8 cellular contexts compared by ENCODE assay signal in genomic region chr10:71396084-71396713, GRCh38. TPM values are rescaled to one million over a fixed set of nuclear protein-coding genes. Genes with fewer than 3 reads are reported as not detected.
DNase-seq lines count a peak whose midpoint lies in the region; ATAC-seq, FAIRE-seq and TF ChIP-seq lines count a peak whose summit lies in the region.

No MANE protein-coding gene starts in this region.

- 0 out of 2 replicates have a peak overlapping the region, but pooled peaks have one; percentile 48 for H2AFZ ChIP-seq in K562 (ENCODE audit: low read depth, low read length)

- intact Hi-C loops in K562 (cut with micrococcal nuclease), result loop anchor here (5.0 kb wide), 3 partner anchors 76 to 416 kb away; no protein-coding TSS in a partner anchor

- peak; percentile 62 to 73 (median 71) for TF ChIP-seq CTCF in K562 (IDR thresholded peaks at IDR 0.05 in 2 of 3, conservative IDR thresholded peaks at IDR 0.05 in 1 of 3; ENCODE audit: insufficient read depth in 2 of 3, low read depth in 1 of 3, low read length in 3 of 3)

- ATAC-seq in K562 (peak; percentile 92), GM21619 (IDR thresholded peaks at IDR 0.05; ENCODE audit: unreplicated experiment) (no peak)

- no peak overlapping the region for H3K27ac ChIP-seq in K562 (ENCODE audit: extremely low read depth, low read depth, low read length)

- WGBS in K562 (ENCODE audit: insufficient coverage, low coverage, missing lambda C conversion rate), result 29% methylated on average over 41 of the region's 46 CpGs

- in situ Hi-C loops in K562 (cut with MboI), result no loop called here

- H3K4me2 ChIP-seq in K562 (ENCODE audit: insufficient read depth, low read length), result peak overlapping the region; percentile 26; the same call in 1 of the 2 replicates

- H4K20me1 ChIP-seq in K562 (replicated peaks; ENCODE audit: control insufficient read depth, insufficient read depth, low read length), result peaks cover 16% of the 10 kb centered on the region

- no peaks in the 10 kb centered on the region for H3K36me3 ChIP-seq in K562 (ENCODE audit: control insufficient read depth, insufficient read depth, low read length)

- TF ChIP-seq POLR2A in K562 (conservative IDR thresholded peaks at IDR 0.05), result no peak

- CTCF ChIA-PET in K562 (lab: Yijun Ruan, JAX; ENCODE audit: low intra/inter-chr PET ratio), result interaction anchor here (0.7 kb wide), 1 partner anchor 300 kb away, joined by 3 read pairs; no protein-coding TSS in a partner anchor

- H3K9ac ChIP-seq in K562 (ENCODE audit: insufficient read depth in 1 of 2, low read depth in 2 of 2, low read length in 2 of 2), result peak overlapping the region in 1 of 2 experiments; percentile 43; a peak in 1 of 4 replicates

- H3K9me3 ChIP-seq in K562 (replicated peaks; ENCODE audit: control insufficient read depth, insufficient read depth, low read depth, low read length), result no peaks in the 10 kb centered on the region

- H3K27me3 ChIP-seq in K562 (ENCODE audit: control insufficient read depth in 2 of 2, insufficient read depth in 2 of 2, low read length in 2 of 2), result peaks cover 64 to 91% of the 10 kb centered on the region in 2 experiments

- TF ChIP-seq EP300 in K562 (IDR thresholded peaks at IDR 0.05; ENCODE audit: low read length), result no peak

- peak; percentile 61 to 80 for TF ChIP-seq RAD21 in K562 (CRISPR knock-in tag; conservative IDR thresholded peaks at IDR 0.05 in 1 of 2, IDR thresholded peaks at IDR 0.05 in 1 of 2)

- FAIRE-seq in K562 (lab: Jason Lieb, UNC), result no peak

- POLR2A ChIA-PET in K562 (lab: Yijun Ruan, JAX), result interaction anchor here (0.6 to 0.7 kb wide), 2 partner anchors 38 to 62 kb away, joined by 3 to 4 read pairs; no protein-coding TSS in a partner anchor

- no peak overlapping the region for H3K4me3 ChIP-seq in K562

- H3K79me2 ChIP-seq in K562 (ENCODE audit: control insufficient read depth, insufficient read depth, low read length), result no peaks in the 10 kb centered on the region

- peak; percentile 15 for DNase-seq in activated CD4-positive, alpha-beta T cell treated with anti-CD3 and anti-CD28 coated beads for 1 hour
- no peak for DNase-seq in activated CD4-positive, alpha-beta T cell treated with anti-CD3 and anti-CD28 coated beads, Interleukin-2, amount 50 U/mL, for 4 hours
- DNase-seq in NCI-H748 treated with DMSO at 0.1 percent for 48 hours (lab: John Stamatoyannopoulos, UW) (peak; percentile 33), K562 (ENCODE audit: extremely low read depth in 1 of 4, low spot score in 3 of 4) (peak; percentile 57 to 63 (median 59)), iPS-NIHi7 (ENCODE audit: extremely low spot score) (peak; percentile 87), AG08395 (ENCODE audit: low spot score) (no peak)
- peak in 2 of 3 experiments; percentile 2 to 13 for DNase-seq in stimulated activated CD4-positive, alpha-beta T cell treated with anti-CD3 and anti-CD28 coated beads, TNF-alpha, amount 100 ng/mL, for 4 hours (ENCODE audit: low read depth in 3 of 3)

- H3K9me1 ChIP-seq in K562 (ENCODE audit: control insufficient read depth, insufficient read depth, low read length), result no peaks in the 10 kb centered on the region

- H3K4me1 ChIP-seq in K562 (replicated peaks in 1 of 2; ENCODE audit: control insufficient read depth in 2 of 2, insufficient read depth in 2 of 2, low read length in 2 of 2), result peaks cover 0 to 20% of the 10 kb centered on the region in 2 experiments; a peak in 2 of 5 replicates

- no TSS peak for BruUV-seq in K562 (replicated peaks; lab: Mats Ljungman, UMichigan)

TF ChIP-seq in K562, 482 proteins besides CTCF, POLR2A, EP300 and RAD21 (continues in another document):
- no peak for TF ChIP-seq MECOM (CRISPR knock-in tag; IDR thresholded peaks at IDR 0.05)
- peak; percentile 37; the same call in 1 of the 2 replicates for TF ChIP-seq DEAF1 (CRISPR knock-in tag; IDR thresholded peaks at IDR 0.05)
- no peak for TF ChIP-seq SMARCB1 (IDR thresholded peaks at IDR 0.05; ENCODE audit: insufficient read length, low read depth)
- no peak for TF ChIP-seq XRCC5 (IDR thresholded peaks at IDR 0.05; ENCODE audit: low read depth, low read length)
- no peak for TF ChIP-seq IRF9 (tag; IDR thresholded peaks at IDR 0.05)
- TF ChIP-seq ZMIZ1 (IDR thresholded peaks at IDR 0.05; ENCODE audit: low read depth in 2 of 2, low read length in 2 of 2), result no peak
- TF ChIP-seq ZNF668 (CRISPR knock-in tag; IDR thresholded peaks at IDR 0.05), result no peak
- TF ChIP-seq SRF (CRISPR knock-in tag; IDR thresholded peaks at IDR 0.05), result no peak
- 0 out of 2 replicates have a peak, but pooled peaks have one; percentile 40 for TF ChIP-seq RB1 (IDR thresholded peaks at IDR 0.05; ENCODE audit: low read depth)
- no peak for TF ChIP-seq HMG20A (CRISPR knock-in tag; conservative IDR thresholded peaks at IDR 0.05)

RNA-seq across cellular contexts. Expression of gene CDH23, which starts 0.5 kb away (rescaled TPM):
- total RNA-seq in K562 (2011; cell fraction: chromatin; rRNA removed; ENCODE audit: low replicate concordance), result 0.32 and 1.6 TPM in 2 replicates
- total RNA-seq in K562 (2011; cell fraction: nucleolus; rRNA removed), result 0.50 and 0.66 TPM in 2 replicates
- total RNA-seq in K562 (2011; cell fraction: nucleoplasm; rRNA removed), result 0.22 and 0.84 TPM in 2 replicates
- total RNA-seq in K562 (2014; rRNA removed) (0.29 and 0.45 TPM in 2 replicates), K562 (2014; rRNA removed; fragmentation: Illumina TruSeq; extraction: Trizol) (0.41 and 0.47 TPM in 2 replicates), K562 (2015; rRNA removed; fragmentation: Illumina TruSeq; extraction: Trizol) (0.18 and 0.34 TPM in 2 replicates), K562 (2021) (0.47 and 0.53 TPM in 2 replicates)
- polyA plus RNA-seq in K562 (2011; rRNA removed) (0.15 and 0.71 TPM in 2 replicates), K562 (2014; fragmentation: Illumina TruSeq; extraction: Trizol) (0.24 and 0.61 TPM in 2 replicates), K562 (2014; fragmentation: Nextera tagmentation; extraction: Ambion mirVana) (under 1 TPM; 0.34 to 0.36 TPM), K562 (2014; rRNA removed) (0.43 and 1.2 TPM in 2 replicates)
- 0.12 and 1.1 TPM in 2 replicates for polyA plus RNA-seq in K562 (2011; cell fraction: cytosol; rRNA removed)
- polyA plus RNA-seq in K562 (2011; cell fraction: nucleus; rRNA removed), result 0.67 and 3.2 TPM in 2 replicates
- 0.42 and 0.94 TPM in 2 replicates for polyA plus RNA-seq in K562 (2012)
- polyA minus RNA-seq in K562 (2011; rRNA and poly(A)+ RNA removed), result 0.42 TPM in 1 of 2 replicates, not detected in the other
- 0.95 TPM in 1 of 2 replicates, not detected in the other for polyA minus RNA-seq in K562 (2011; cell fraction: cytosol; rRNA and poly(A)+ RNA removed)
- 0.44 and 0.54 TPM in 2 replicates for polyA minus RNA-seq in K562 (2011; cell fraction: nucleus; rRNA and poly(A)+ RNA removed)

Comparison
In these comparisons a context has a peak if more than half of its experiments do, and no peak if none do; other contexts are left out.
1. DNase-seq: peak in activated CD4-positive, alpha-beta T cell treated with anti-CD3 and anti-CD28 coated beads for 1 hour (single experiment), NCI-H748 treated with DMSO at 0.1 percent for 48 hours (single experiment), K562 (4 of 4), iPS-NIHi7 (single experiment) and stimulated activated CD4-positive, alpha-beta T cell treated with anti-CD3 and anti-CD28 coated beads, TNF-alpha, amount 100 ng/mL, for 4 hours (2 of 3); none in activated CD4-positive, alpha-beta T cell treated with anti-CD3 and anti-CD28 coated beads, Interleukin-2, amount 50 U/mL, for 4 hours (0 of 2) and AG08395 (single experiment).